In genomic region chr7:151247016-151247580, GRCh38 we compare ENCODE assay signal across 11 cellular contexts. TPM values are rescaled to one million over a fixed set of nuclear protein-coding genes. Genes with fewer than 3 reads are reported as not detected.
DNase-seq lines count a peak whose midpoint lies in the region; ATAC-seq, FAIRE-seq and TF ChIP-seq lines count a peak whose summit lies in the region.
"Had no signal": no experiment of that assay in that cellular context is flagged by ENCODE, and none has a peak within 500 bp of the region (broad histone marks: within the 10 kb centered on the region; RNA-seq: fewer than 3 reads in every experiment).

No MANE protein-coding gene starts in this region.

- no peak overlapping the region for H2BK12ac ChIP-seq in neuronal stem cell (ENCODE audit: low read length)

- H3K9me3 ChIP-seq in PC-3 (ENCODE audit: low read length) (no peaks in the 10 kb centered on the region), neuronal stem cell (replicated peaks in 1 of 2; ENCODE audit: control insufficient read depth in 2 of 2, insufficient read depth in 1 of 2, low read depth in 1 of 2, low read length in 2 of 2) (no peaks in the 10 kb centered on the region)

- H3K9ac ChIP-seq in PC-3 (ENCODE audit: low read length) (no peak overlapping the region), neuronal stem cell (ENCODE audit: low read depth, low read length, poor library complexity) (no peak overlapping the region)

- H3K27me3 ChIP-seq in PC-3 (ENCODE audit: low read length) (no peaks in the 10 kb centered on the region), neuronal stem cell (ENCODE audit: control insufficient read depth in 3 of 3, insufficient read depth in 3 of 3, low read depth in 1 of 3, low read length in 3 of 3) (peaks cover 0 to 29% (median 0%) of the 10 kb centered on the region in 3 experiments)

- H3K4ac ChIP-seq in neuronal stem cell (ENCODE audit: low read length): no peak overlapping the region

- no peak overlapping the region for H3K18ac ChIP-seq in neuronal stem cell (ENCODE audit: low read length)

- intact Hi-C loops in PC-3 (cut with micrococcal nuclease): loop anchor here (5.0 kb wide), 1 partner anchor 55 kb away; no protein-coding TSS in a partner anchor

- peak overlapping the region; percentile 89 for H2AK5ac ChIP-seq in neuronal stem cell (ENCODE audit: low read depth, low read length)

- POLR2A ChIA-PET in AG04449 (lab: Yijun Ruan, JAX) (interaction anchor here (0.7 to 1.9 kb wide), 4 partner anchors 14 to 123 kb away, joined by 3 to 8 read pairs (median 4); partner anchors contain the start of genes ABCF2 and CHPF2), PC-3 (lab: Charles Lee; ENCODE audit: unreplicated experiment) (interaction anchor here (0.6 kb wide), 1 partner anchor 521 kb away, joined by 3 read pairs; no protein-coding TSS in a partner anchor)

- no peak overlapping the region for H2BK120ac ChIP-seq in neuronal stem cell (ENCODE audit: low read depth, low read length)

- H2AFZ ChIP-seq in PC-3 (ENCODE audit: low read length): no peak overlapping the region
- H2AFZ ChIP-seq in neuronal stem cell (ENCODE audit: low read length): peak overlapping the region; percentile 93

- H3K4me1 ChIP-seq in PC-3 (ENCODE audit: insufficient read depth, low read length) (peaks cover 4% of the 10 kb centered on the region), neuronal stem cell (ENCODE audit: control insufficient read depth in 2 of 2, insufficient read depth in 1 of 2, low read depth in 1 of 2, low read length in 2 of 2) (peaks cover 47 to 59% of the 10 kb centered on the region in 2 donors)

- no peaks in the 10 kb centered on the region for H3K9me2 ChIP-seq in PC-3 (replicated peaks; ENCODE audit: low read length)

- no peak for ATAC-seq in PC-3

- no peak for TF ChIP-seq CTCF in AG04449 (IDR thresholded peaks at IDR 0.05; ENCODE audit: insufficient read depth, low read length, missing control alignments)
- TF ChIP-seq CTCF in PC-3 (conservative IDR thresholded peaks at IDR 0.05; ENCODE audit: low read depth, low read length): no peak
- TF ChIP-seq CTCF in fibroblast of mammary gland (conservative IDR thresholded peaks at IDR 0.05; ENCODE audit: control insufficient read depth, insufficient read depth, low read depth, low read length): no peak

- BruUV-seq in PC-3 (replicated peaks; lab: Mats Ljungman, UMichigan): no TSS peak

- no peak overlapping the region for H3K14ac ChIP-seq in neuronal stem cell (ENCODE audit: low read length)

- H3K23ac ChIP-seq in neuronal stem cell (ENCODE audit: low read depth, low read length, poor library complexity): no peak overlapping the region

- no peaks in the 10 kb centered on the region for H4K20me1 ChIP-seq in PC-3 (ENCODE audit: low read length)

- H3K79me1 ChIP-seq in neuronal stem cell (ENCODE audit: low read depth, low read length): no peaks in the 10 kb centered on the region

- no peak overlapping the region for H3K27ac ChIP-seq in PC-3 (ENCODE audit: low read length)
- H3K27ac ChIP-seq in neuronal stem cell (replicated peaks; ENCODE audit: low read length): no peak overlapping the region

- H4K91ac ChIP-seq in neuronal stem cell (ENCODE audit: low read depth, low read length, poor library complexity): no peak overlapping the region

- FAIRE-seq in GM19239 (lab: Jason Lieb, UNC) (no peak), urothelium cell line (lab: Jason Lieb, UNC) (no peak)
- FAIRE-seq: keratinocyte had no signal

- no CpG with 5 or more reads among the region's 3 CpGs for WGBS in neuronal stem cell (ENCODE audit: extremely low coverage in 2 of 2, insufficient read length in 2 of 2, insufficient replicate concordance in 1 of 2), 2 donors

- no peak overlapping the region for H2BK5ac ChIP-seq in neuronal stem cell (ENCODE audit: low read length)

- H3K4me2 ChIP-seq in PC-3 (ENCODE audit: low read length): peak overlapping the region; percentile 99; the same call in 1 of the 2 replicates
- no peak overlapping the region for H3K4me2 ChIP-seq in neuronal stem cell (ENCODE audit: insufficient read depth, low read length, poor library complexity, severe bottlenecking)

- DNase-seq in AG04449 (ENCODE audit: low read depth, low spot score): no peak
- DNase-seq in PC-3: no peak
- DNase-seq in fibroblast of mammary gland (ENCODE audit: low read depth): no peak
- DNase-seq in neuronal stem cell (ENCODE audit: low spot score): no peak
- DNase-seq in GM19239 (ENCODE audit: insufficient read length, low spot score): no peak
- no peak for DNase-seq in urothelium cell line (ENCODE audit: low spot score)
- DNase-seq in dermis blood vessel endothelial cell: no peak
- DNase-seq in NCI-H526 treated with DMSO at 0.1 percent for 48 hours (lab: John Stamatoyannopoulos, UW): no peak
- DNase-seq: NCI-H2107 had no signal

- H3K36me3 ChIP-seq in PC-3 (ENCODE audit: low read depth, low read length): no peaks in the 10 kb centered on the region
- H3K36me3 ChIP-seq in neuronal stem cell (replicated peaks in 1 of 2; ENCODE audit: control insufficient read depth in 2 of 2, insufficient read depth in 2 of 2, low read length in 2 of 2): peaks cover 0 to 9% of the 10 kb centered on the region in 2 donors

- H2BK15ac ChIP-seq in neuronal stem cell (ENCODE audit: low read length): no peak overlapping the region

- no peak overlapping the region for H4K8ac ChIP-seq in neuronal stem cell (ENCODE audit: low read depth, low read length)

- H3K79me2 ChIP-seq in PC-3 (ENCODE audit: low read length): no peaks in the 10 kb centered on the region

- CTCF ChIA-PET in AG04449 (lab: Yijun Ruan, JAX): interaction anchor here (0.7 to 9.7 kb wide), 10 partner anchors 9 to 123 kb away, joined by 3 to 130 read pairs (median 4); partner anchors contain the start of genes ABCF2 and CHPF2
- CTCF ChIA-PET in PC-3 (lab: Charles Lee): no interaction called here

- H3F3A ChIP-seq in PC-3 (ENCODE audit: low read length, unreplicated experiment): no peaks in the 10 kb centered on the region

- H3K4me3 ChIP-seq in AG04449 (ENCODE audit: low read depth, low read length): peak overlapping the region; percentile 75
- H3K4me3 ChIP-seq in PC-3 (ENCODE audit: low read length): no peak overlapping the region
- H3K4me3 ChIP-seq in fibroblast of mammary gland (ENCODE audit: control insufficient read depth, low read depth, low read length): peak overlapping the region; percentile 64
- peak overlapping the region in 1 of 2 donors; percentile 62 for H3K4me3 ChIP-seq in neuronal stem cell (ENCODE audit: low read length in 2 of 2)

RNA-seq across cellular contexts. Expression of gene SMARCD3, which starts 1.4 kb away (rescaled TPM):
- 8.6 and 9.1 TPM in 2 replicates for total RNA-seq in PC-3 (2014; rRNA removed)
- polyA plus RNA-seq in neuronal stem cell (2013, experiment 1 of 2): 32.4 TPM
- 33.6 TPM for polyA plus RNA-seq in neuronal stem cell (2013, experiment 2 of 2)
- total RNA-seq in dermis blood vessel endothelial cell: 0.85 and 2.0 TPM in 2 replicates

RNA-seq across cellular contexts. Expression of gene CHPF2, which starts 14.8 kb away (rescaled TPM):
- 30.1 and 36.5 TPM in 2 replicates for total RNA-seq in PC-3 (2014; rRNA removed)
- polyA plus RNA-seq in neuronal stem cell (2013, experiment 1 of 2): 8.2 TPM
- polyA plus RNA-seq in neuronal stem cell (2013, experiment 2 of 2): 8.7 TPM
- 49.9 and 66.1 TPM in 2 replicates for total RNA-seq in dermis blood vessel endothelial cell

RNA-seq across cellular contexts. Expression of gene ABCF2, which starts 20.1 kb away (rescaled TPM):
- total RNA-seq in PC-3 (2014; rRNA removed) (55.5 and 75.0 TPM in 2 replicates), dermis blood vessel endothelial cell (74.6 and 76.2 TPM in 2 replicates)
- 19.4 TPM for polyA plus RNA-seq in neuronal stem cell (2013, experiment 1 of 2)
- polyA plus RNA-seq in neuronal stem cell (2013, experiment 2 of 2): 19.4 TPM

RNA-seq across cellular contexts. Expression of gene H2BK1, which starts 36.8 kb away (rescaled TPM):
- total RNA-seq in PC-3 (2014; rRNA removed) (not detected in 2 replicates), dermis blood vessel endothelial cell (not detected in 2 replicates)
- not detected for polyA plus RNA-seq in neuronal stem cell (2013, experiment 1 of 2)
- not detected for polyA plus RNA-seq in neuronal stem cell (2013, experiment 2 of 2)
- total RNA-seq: Daoy had no signal
- polyA plus RNA-seq: keratinocyte had no signal
